1 cellular context compared by ENCODE assay signal in the genomic region with DNA sequence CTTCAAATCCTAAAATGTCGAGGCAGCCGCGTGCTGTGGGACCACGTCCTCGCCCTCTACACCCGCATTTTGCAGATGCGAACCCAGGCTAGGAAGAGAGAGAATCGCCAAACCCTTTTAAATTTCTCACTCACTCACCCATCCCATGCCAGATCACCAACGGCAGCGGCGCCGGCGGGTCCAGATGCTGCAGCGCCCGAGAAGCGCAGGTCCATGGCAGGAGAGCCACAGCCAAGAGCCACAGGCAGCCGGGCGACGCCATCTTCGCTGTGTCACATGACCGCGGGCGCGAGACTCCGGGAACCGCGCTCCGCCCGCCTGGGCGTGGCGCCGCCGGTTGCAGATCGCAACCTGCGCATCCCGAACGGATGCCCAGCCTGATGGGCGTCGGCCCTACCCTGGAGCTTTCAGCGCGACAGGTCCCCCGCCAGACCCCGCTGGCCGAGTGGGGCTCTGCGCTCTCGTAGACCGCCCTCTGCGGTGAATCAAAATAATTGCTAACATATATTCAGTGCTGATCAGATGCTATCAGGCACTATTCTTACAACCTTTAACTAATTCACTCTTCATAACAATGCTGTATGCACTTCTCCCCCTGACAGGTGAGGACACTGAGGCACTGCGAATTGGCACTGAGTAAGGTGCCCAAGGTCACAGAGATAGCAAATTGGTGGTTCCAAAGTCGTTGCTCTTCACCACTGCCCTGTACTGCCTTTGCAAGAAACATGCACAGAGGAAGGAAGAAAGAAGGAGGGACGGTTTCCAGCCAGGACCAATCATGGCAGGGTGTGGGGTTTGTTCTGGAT.
TF ChIP-seq lines count a peak whose summit lies in the region.

TSS of gene PPT1 (minus strand) at position 276 of the 806 bp plus-strand sequence. CDS start at position 262, 14 bp downstream.

TF ChIP-seq in HepG2, 621 proteins besides CTCF, POLR2A, EP300 and RAD21 (continued from another document and continues in another):
- TF ChIP-seq ZNF687 (CRISPR knock-in tag; IDR thresholded peaks at IDR 0.05) (peak; percentile 99), PCBP1 (IDR thresholded peaks at IDR 0.05; ENCODE audit: borderline replicate concordance, low read depth, low read length) (no peak), PHF5A (CRISPR knock-in tag; IDR thresholded peaks at IDR 0.05; ENCODE audit: low read depth, unreplicated experiment) (no peak), ZNF225 (CRISPR knock-in tag; IDR thresholded peaks at IDR 0.05) (peak; percentile 81; the same call in 1 of the 2 replicates), AFF4 (CRISPR knock-in tag; IDR thresholded peaks at IDR 0.05) (no peak), ZNF790 (CRISPR knock-in tag; IDR thresholded peaks at IDR 0.05; ENCODE audit: borderline replicate concordance) (no peak), FOXA3 (CRISPR knock-in tag; IDR thresholded peaks at IDR 0.05) (no peak), JDP2 (CRISPR knock-in tag; IDR thresholded peaks at IDR 0.05; ENCODE audit: borderline replicate concordance) (no peak), FOXA1 (IDR thresholded peaks at IDR 0.05) (no peak), FOXA1 (CRISPR knock-in tag; IDR thresholded peaks at IDR 0.05) (no peak), MIXL1 (CRISPR knock-in tag; IDR thresholded peaks at IDR 0.05) (peak; percentile 62), TAF15 (IDR thresholded peaks at IDR 0.05; ENCODE audit: low read depth, low read length, poor library complexity, severe bottlenecking) (no peak), SAFB2 (CRISPR knock-in tag; IDR thresholded peaks at IDR 0.05; ENCODE audit: borderline replicate concordance, low read depth) (peak; percentile 83; the same call in 1 of the 2 replicates), PHF8 (CRISPR knock-in tag; IDR thresholded peaks at IDR 0.05) (peak; percentile 86), ESRRA (CRISPR knock-in tag; IDR thresholded peaks at IDR 0.05; ENCODE audit: low read depth) (peak; percentile 58; the same call in 1 of the 2 replicates), ZFP90 (CRISPR knock-in tag; IDR thresholded peaks at IDR 0.05; ENCODE audit: borderline replicate concordance) (peak; percentile 23; the same call in 1 of the 2 replicates), ZNF75D (CRISPR knock-in tag; IDR thresholded peaks at IDR 0.05; ENCODE audit: borderline replicate concordance) (no peak), ZFP36L2 (CRISPR knock-in tag; IDR thresholded peaks at IDR 0.05) (0 out of 2 replicates have a peak, but pooled peaks have one; percentile 60), MLLT10 (CRISPR knock-in tag; IDR thresholded peaks at IDR 0.05) (no peak), ATF3 (CRISPR knock-in tag; IDR thresholded peaks at IDR 0.05) (peak; percentile 48), ZFP91 (CRISPR knock-in tag; IDR thresholded peaks at IDR 0.05; ENCODE audit: borderline replicate concordance) (peak; percentile 87), MYPOP (CRISPR knock-in tag; IDR thresholded peaks at IDR 0.05) (peak; percentile 55; the same call in 1 of the 2 replicates), ZNF746 (CRISPR knock-in tag; IDR thresholded peaks at IDR 0.05) (peak; percentile 46; the same call in 1 of the 2 replicates), ZNF333 (CRISPR knock-in tag; IDR thresholded peaks at IDR 0.05; ENCODE audit: borderline replicate concordance) (no peak; the same call in 1 of the 2 replicates)
- TF ChIP-seq, protein P1, sequence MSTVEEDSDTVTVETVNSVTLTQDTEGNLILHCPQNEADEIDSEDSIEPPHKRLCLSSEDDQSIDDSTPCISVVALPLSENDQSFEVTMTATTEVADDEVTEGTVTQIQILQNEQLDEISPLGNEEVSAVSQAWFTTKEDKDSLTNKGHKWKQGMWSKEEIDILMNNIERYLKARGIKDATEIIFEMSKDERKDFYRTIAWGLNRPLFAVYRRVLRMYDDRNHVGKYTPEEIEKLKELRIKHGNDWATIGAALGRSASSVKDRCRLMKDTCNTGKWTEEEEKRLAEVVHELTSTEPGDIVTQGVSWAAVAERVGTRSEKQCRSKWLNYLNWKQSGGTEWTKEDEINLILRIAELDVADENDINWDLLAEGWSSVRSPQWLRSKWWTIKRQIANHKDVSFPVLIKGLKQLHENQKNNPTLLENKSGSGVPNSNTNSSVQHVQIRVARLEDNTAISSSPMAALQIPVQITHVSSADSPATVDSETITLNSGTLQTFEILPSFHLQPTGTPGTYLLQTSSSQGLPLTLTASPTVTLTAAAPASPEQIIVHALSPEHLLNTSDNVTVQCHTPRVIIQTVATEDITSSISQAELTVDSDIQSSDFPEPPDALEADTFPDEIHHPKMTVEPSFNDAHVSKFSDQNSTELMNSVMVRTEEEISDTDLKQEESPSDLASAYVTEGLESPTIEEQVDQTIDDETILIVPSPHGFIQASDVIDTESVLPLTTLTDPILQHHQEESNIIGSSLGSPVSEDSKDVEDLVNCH (CRISPR knock-in tag; IDR thresholded peaks at IDR 0.05), result no peak
- TF ChIP-seq, protein P2, sequence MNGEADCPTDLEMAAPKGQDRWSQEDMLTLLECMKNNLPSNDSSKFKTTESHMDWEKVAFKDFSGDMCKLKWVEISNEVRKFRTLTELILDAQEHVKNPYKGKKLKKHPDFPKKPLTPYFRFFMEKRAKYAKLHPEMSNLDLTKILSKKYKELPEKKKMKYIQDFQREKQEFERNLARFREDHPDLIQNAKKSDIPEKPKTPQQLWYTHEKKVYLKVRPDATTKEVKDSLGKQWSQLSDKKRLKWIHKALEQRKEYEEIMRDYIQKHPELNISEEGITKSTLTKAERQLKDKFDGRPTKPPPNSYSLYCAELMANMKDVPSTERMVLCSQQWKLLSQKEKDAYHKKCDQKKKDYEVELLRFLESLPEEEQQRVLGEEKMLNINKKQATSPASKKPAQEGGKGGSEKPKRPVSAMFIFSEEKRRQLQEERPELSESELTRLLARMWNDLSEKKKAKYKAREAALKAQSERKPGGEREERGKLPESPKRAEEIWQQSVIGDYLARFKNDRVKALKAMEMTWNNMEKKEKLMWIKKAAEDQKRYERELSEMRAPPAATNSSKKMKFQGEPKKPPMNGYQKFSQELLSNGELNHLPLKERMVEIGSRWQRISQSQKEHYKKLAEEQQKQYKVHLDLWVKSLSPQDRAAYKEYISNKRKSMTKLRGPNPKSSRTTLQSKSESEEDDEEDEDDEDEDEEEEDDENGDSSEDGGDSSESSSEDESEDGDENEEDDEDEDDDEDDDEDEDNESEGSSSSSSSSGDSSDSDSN (CRISPR knock-in tag; IDR thresholded peaks at IDR 0.05), result peak; percentile 81
- TF ChIP-seq, protein P3, sequence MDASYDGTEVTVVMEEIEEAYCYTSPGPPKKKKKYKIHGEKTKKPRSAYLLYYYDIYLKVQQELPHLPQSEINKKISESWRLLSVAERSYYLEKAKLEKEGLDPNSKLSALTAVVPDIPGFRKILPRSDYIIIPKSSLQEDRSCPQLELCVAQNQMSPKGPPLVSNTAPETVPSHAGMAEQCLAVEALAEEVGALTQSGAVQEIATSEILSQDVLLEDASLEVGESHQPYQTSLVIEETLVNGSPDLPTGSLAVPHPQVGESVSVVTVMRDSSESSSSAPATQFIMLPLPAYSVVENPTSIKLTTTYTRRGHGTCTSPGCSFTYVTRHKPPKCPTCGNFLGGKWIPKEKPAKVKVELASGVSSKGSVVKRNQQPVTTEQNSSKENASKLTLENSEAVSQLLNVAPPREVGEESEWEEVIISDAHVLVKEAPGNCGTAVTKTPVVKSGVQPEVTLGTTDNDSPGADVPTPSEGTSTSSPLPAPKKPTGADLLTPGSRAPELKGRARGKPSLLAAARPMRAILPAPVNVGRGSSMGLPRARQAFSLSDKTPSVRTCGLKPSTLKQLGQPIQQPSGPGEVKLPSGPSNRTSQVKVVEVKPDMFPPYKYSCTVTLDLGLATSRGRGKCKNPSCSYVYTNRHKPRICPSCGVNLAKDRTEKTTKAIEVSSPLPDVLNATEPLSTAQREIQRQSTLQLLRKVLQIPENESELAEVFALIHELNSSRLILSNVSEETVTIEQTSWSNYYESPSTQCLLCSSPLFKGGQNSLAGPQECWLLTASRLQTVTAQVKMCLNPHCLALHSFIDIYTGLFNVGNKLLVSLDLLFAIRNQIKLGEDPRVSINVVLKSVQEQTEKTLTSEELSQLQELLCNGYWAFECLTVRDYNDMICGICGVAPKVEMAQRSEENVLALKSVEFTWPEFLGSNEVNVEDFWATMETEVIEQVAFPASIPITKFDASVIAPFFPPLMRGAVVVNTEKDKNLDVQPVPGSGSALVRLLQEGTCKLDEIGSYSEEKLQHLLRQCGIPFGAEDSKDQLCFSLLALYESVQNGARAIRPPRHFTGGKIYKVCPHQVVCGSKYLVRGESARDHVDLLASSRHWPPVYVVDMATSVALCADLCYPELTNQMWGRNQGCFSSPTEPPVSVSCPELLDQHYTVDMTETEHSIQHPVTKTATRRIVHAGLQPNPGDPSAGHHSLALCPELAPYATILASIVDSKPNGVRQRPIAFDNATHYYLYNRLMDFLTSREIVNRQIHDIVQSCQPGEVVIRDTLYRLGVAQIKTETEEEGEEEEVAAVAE (CRISPR knock-in tag; IDR thresholded peaks at IDR 0.05; ENCODE audit: borderline replicate concordance), result 0 out of 2 replicates have a peak, but pooled peaks have one; percentile 76
